Comparison of ENCODE assay signal across 8 cellular contexts in genomic region chr19:17469092-17469370, GRCh38. TPM values are rescaled to one million over a fixed set of nuclear protein-coding genes. Genes with fewer than 3 reads are reported as not detected.
DNase-seq lines count a peak whose midpoint lies in the region; ATAC-seq, FAIRE-seq and TF ChIP-seq lines count a peak whose summit lies in the region.

No MANE protein-coding gene starts in this region.

- H3K4me3 ChIP-seq in iPS-15b (ENCODE audit: low read depth, low read length) (peak overlapping the region; percentile 65), spleen (peak overlapping the region; percentile 58 to 89 (median 74))

- no peaks in the 10 kb centered on the region for H3K36me3 Mint-ChIP-seq in activated CD8-positive, alpha-beta T cell treated with anti-CD3 and anti-CD28 coated beads for 36 hours (ENCODE audit: low read depth)

- H3K4me3 Mint-ChIP-seq in activated CD8-positive, alpha-beta T cell treated with anti-CD3 and anti-CD28 coated beads for 36 hours: peak overlapping the region; percentile 92

- peaks cover 19% of the 10 kb centered on the region for H3K27me3 ChIP-seq in iPS-15b (ENCODE audit: control insufficient read depth, insufficient read depth, low read length)
- H3K27me3 ChIP-seq in spleen (replicated peaks in 1 of 7): peaks cover 0 to 6% (median 0%) of the 10 kb centered on the region in 7 donors

- TF ChIP-seq CTCF in activated CD8-positive, alpha-beta T cell treated with anti-CD3 and anti-CD28 coated beads for 36 hours (IDR thresholded peaks at IDR 0.05): no peak
- no peak for TF ChIP-seq CTCF in spleen (IDR thresholded peaks at IDR 0.05 in 8 of 11, conservative IDR thresholded peaks at IDR 0.05 in 3 of 11)

- no peaks in the 10 kb centered on the region for H3K36me3 ChIP-seq in iPS-15b (ENCODE audit: control insufficient read depth, insufficient read depth, low read length)
- no peaks in the 10 kb centered on the region for H3K36me3 ChIP-seq in spleen

- 7 to 26% (median 10%) methylated on average over 11 of the region's 11 CpGs for WGBS in spleen, 5 donors

- DNase-seq in NCI-H510A treated with DMSO at 0.1 percent for 48 hours (lab: John Stamatoyannopoulos, UW): peak; percentile 36
- no peak for DNase-seq in NCI-H510A (lab: John Stamatoyannopoulos, UW)
- DNase-seq in activated CD8-positive, alpha-beta T cell treated with anti-CD3 and anti-CD28 coated beads for 36 hours: no peak
- no peak for DNase-seq in spleen
- no peak for DNase-seq in H54 (ENCODE audit: insufficient read length, low spot score)

- POLR2A ChIA-PET in activated CD8-positive, alpha-beta T cell treated with anti-CD3 and anti-CD28 coated beads for 36 hours (lab: Charles Lee): interaction anchor here (1.4 kb wide), 1 partner anchor 74 kb away, joined by 4 read pairs; no protein-coding TSS in a partner anchor

- CTCF ChIA-PET in activated CD8-positive, alpha-beta T cell treated with anti-CD3 and anti-CD28 coated beads for 36 hours (lab: Charles Lee): interaction anchor here (0.8 to 6.0 kb wide), 3 partner anchors 27 to 106 kb away, joined by 3 to 32 read pairs (median 5); no protein-coding TSS in a partner anchor

- intact Hi-C loops in activated CD8-positive, alpha-beta T cell treated with anti-CD3 and anti-CD28 coated beads for 36 hours (cut with micrococcal nuclease): no loop called here
- intact Hi-C loops in spleen (cut with DNase I; ENCODE audit: low total_unique reads): loop anchor here (5.0 kb wide), 1 partner anchor 72 kb away; no protein-coding TSS in a partner anchor

- no peak for FAIRE-seq in H54 (lab: Jason Lieb, UNC)

- H3K9me3 ChIP-seq in iPS-15b (ENCODE audit: control insufficient read depth, insufficient read depth, low read length): no peaks in the 10 kb centered on the region
- no peaks in the 10 kb centered on the region for H3K9me3 ChIP-seq in spleen

- no peak overlapping the region for H3K9ac ChIP-seq in iPS-15b (ENCODE audit: low read depth, low read length)

- TF ChIP-seq POLR2A in spleen (IDR thresholded peaks at IDR 0.05) (no peak), H54 (IDR thresholded peaks at IDR 0.05; ENCODE audit: low read depth, low read length) (no peak)

- no peaks in the 10 kb centered on the region for H3K9me3 Mint-ChIP-seq in activated CD8-positive, alpha-beta T cell treated with anti-CD3 and anti-CD28 coated beads for 36 hours

- peaks cover 31% of the 10 kb centered on the region for H3K4me1 Mint-ChIP-seq in activated CD8-positive, alpha-beta T cell treated with anti-CD3 and anti-CD28 coated beads for 36 hours (ENCODE audit: low read depth)

- peak overlapping the region; percentile 48 to 89 (median 84) for H3K27ac ChIP-seq in spleen

- no peaks in the 10 kb centered on the region for H3K4me1 ChIP-seq in iPS-15b (ENCODE audit: control insufficient read depth, insufficient read depth, low read length)
- peaks cover 11 to 62% (median 37%) of the 10 kb centered on the region in 6 donors for H3K4me1 ChIP-seq in spleen

- no peaks in the 10 kb centered on the region for H3K27me3 Mint-ChIP-seq in activated CD8-positive, alpha-beta T cell treated with anti-CD3 and anti-CD28 coated beads for 36 hours

- ATAC-seq in activated CD8-positive, alpha-beta T cell treated with anti-CD3 and anti-CD28 coated beads for 36 hours: no peak
- ATAC-seq in HG02973 (IDR thresholded peaks at IDR 0.05; ENCODE audit: unreplicated experiment) (no peak), HG02678 (IDR thresholded peaks at IDR 0.05; ENCODE audit: unreplicated experiment) (no peak)

- peak overlapping the region; percentile 94 for H3K27ac Mint-ChIP-seq in activated CD8-positive, alpha-beta T cell treated with anti-CD3 and anti-CD28 coated beads for 36 hours

RNA-seq across cellular contexts. Expression of gene SLC27A1, which starts 1.3 kb away (rescaled TPM):
- total RNA-seq in activated CD8-positive, alpha-beta T cell treated with anti-CD3 and anti-CD28 coated beads for 36 hours: 1 to 10 TPM; 3.5 to 3.6 TPM
- total RNA-seq in spleen: 10 to 100 TPM; 11.3 to 23.3 (median 18.6) TPM
- 10 to 100 TPM in 1 of 3 donors, 1 to 10 TPM in 2; 4.8 to 14.7 (median 9.3) TPM for polyA plus RNA-seq in spleen

RNA-seq across cellular contexts. Expression of gene NXNL1, which starts 8.3 kb away (rescaled TPM):
- not detected for total RNA-seq in activated CD8-positive, alpha-beta T cell treated with anti-CD3 and anti-CD28 coated beads for 36 hours
- total RNA-seq in spleen: not detected
- not detected for polyA plus RNA-seq in spleen

RNA-seq across cellular contexts. Expression of gene TMEM221, which starts 20.6 kb away (rescaled TPM):
- total RNA-seq in activated CD8-positive, alpha-beta T cell treated with anti-CD3 and anti-CD28 coated beads for 36 hours: not detected
- not detected for total RNA-seq in spleen
- polyA plus RNA-seq in spleen: under 1 TPM in 2 of 3 donors, not detected in 1; 0.03 to 0.20 TPM

RNA-seq across cellular contexts. Expression of gene PGLS, which starts 42.4 kb away (rescaled TPM):
- total RNA-seq in activated CD8-positive, alpha-beta T cell treated with anti-CD3 and anti-CD28 coated beads for 36 hours: 10 to 100 TPM; 58.0 to 58.9 TPM
- 100 to 1,000 TPM in 2 of 7 donors, 10 to 100 TPM in 5; 70.6 to 111 (median 83.7) TPM for total RNA-seq in spleen
- 100 to 1,000 TPM in 2 of 3 donors, 10 to 100 TPM in 1; 94.8 to 118 (median 109) TPM for polyA plus RNA-seq in spleen

RNA-seq across cellular contexts. Expression of gene MVB12A, which starts 49.2 kb away (rescaled TPM):
- total RNA-seq in activated CD8-positive, alpha-beta T cell treated with anti-CD3 and anti-CD28 coated beads for 36 hours: 10 to 100 TPM; 28.1 to 31.8 TPM
- total RNA-seq in spleen: 10 to 100 TPM; 31.7 to 45.2 (median 37.8) TPM
- 10 to 100 TPM; 42.0 to 62.0 (median 42.1) TPM for polyA plus RNA-seq in spleen
